36 cellular contexts compared by ENCODE assay signal in genomic region chr12:93984005-93984404, GRCh38.
"Had no signal": no experiment of that assay in that cellular context is flagged by ENCODE, and none has a peak within 500 bp of the region (broad histone marks: within the 10 kb centered on the region; RNA-seq: fewer than 3 reads in every experiment).

No MANE protein-coding gene starts in this region.

- ATAC-seq: activated CD4-positive, CD25-positive, alpha-beta regulatory T cell treated with anti-CD3 and anti-CD28 coated beads, Interleukin-2, amount 50 U/mL, for 24 hours; activated T-cell treated with anti-CD3 and anti-CD28 coated beads, Interleukin-2, amount 50 U/mL, for 72 hours; activated T-helper 17 cell treated with anti-CD3 and anti-CD28 coated beads, Interleukin-2, amount 50 U/mL, for 72 hours; effector memory CD8-positive, alpha-beta T cell; gastrocnemius medialis; heart left ventricle; T-helper 17 cell had no signal

- DNase-seq: activated B cell treated with CpG ODN at 0.5 μM for 24 hours; activated CD4-positive, alpha-beta memory T cell treated with anti-CD3 and anti-CD28 coated beads, Interleukin-2, amount 10 ng/mL, durations not matched to agents 7 days and 5 days; activated CD4-positive, alpha-beta T cell treated with anti-CD3 and anti-CD28 coated beads, Interleukin-2, amount 10 ng/mL, durations not matched to agents 7 days and 5 days; activated CD4-positive, alpha-beta T cell treated with anti-CD3 and anti-CD28 coated beads, Interleukin-2, amount 50 U/mL, for 4 hours; activated CD8-positive, alpha-beta memory T cell treated with anti-CD3 and anti-CD28 coated beads, Interleukin-2, amount 50 U/mL, for 48 hours; activated effector memory CD4-positive, alpha-beta T cell treated with Interleukin-2 at 50 U/mL for 16 hours; activated gamma-delta T cell treated with Interleukin-2 at 50 U/mL for 16 hours; activated naive CD4-positive, alpha-beta T cell treated with anti-CD3 and anti-CD28 coated beads, Interleukin-2, amount 50 U/mL, for 16 hours; activated naive CD4-positive, alpha-beta T cell treated with Interleukin-2 at 50 U/mL for 16 hours; activated T-cell treated with anti-CD3 and anti-CD28 coated beads for 4 hours; activated T-cell treated with anti-CD3 and anti-CD28 coated beads, Interleukin-2, amount 50 U/mL, for 24 hours; activated T-cell treated with anti-CD3 and anti-CD28 coated beads, Interleukin-2, amount 50 U/mL, for 72 hours; amniotic stem cell; anterior cingulate cortex; brain microvascular endothelial cell; cortex of kidney; dermis blood vessel endothelial cell; effector CD4-positive, alpha-beta T cell; effector memory CD8-positive, alpha-beta T cell; erythroblast; foreskin keratinocyte; gastrocnemius medialis; glutamatergic neuron; heart left ventricle; T-helper 17 cell; T1000; WERI-Rb-1 had no signal

- H3K4me1 Mint-ChIP-seq: activated B cell treated with CpG ODN at 0.5 μM for 24 hours; central memory CD8-positive, alpha-beta T cell had no signal

- H3K4me3 ChIP-seq: esophagus muscularis mucosa, gastrocnemius medialis, heart left ventricle had no signal

- H3K27me3 Mint-ChIP-seq: activated naive CD8-positive, alpha-beta T cell; activated T-helper 17 cell treated with anti-CD3 and anti-CD28 coated beads, Interleukin-2, amount 50 U/mL, for 72 hours had no signal

- H3K27ac Mint-ChIP-seq: activated B cell treated with CpG ODN at 0.5 μM for 24 hours; activated CD4-positive, alpha-beta memory T cell treated with anti-CD3 and anti-CD28 coated beads, Interleukin-2, amount 10 ng/mL, durations not matched to agents 7 days and 5 days; activated naive CD8-positive, alpha-beta T cell; activated T-cell treated with anti-CD3 and anti-CD28 coated beads, Interleukin-2, amount 50 U/mL, for 24 hours; activated T-cell treated with anti-CD3 and anti-CD28 coated beads, Interleukin-2, amount 50 U/mL, for 72 hours; activated T-helper 17 cell treated with anti-CD3 and anti-CD28 coated beads, Interleukin-2, amount 50 U/mL, for 72 hours; effector memory CD8-positive, alpha-beta T cell; T-helper 17 cell; T-helper 2 cell treated with Interferon-gamma antibody and Interleukin-4, amounts not matched to agents 5 μg/mL and 100 μg/mL, for 36 hours had no signal

- H3K4me3 Mint-ChIP-seq: activated B cell treated with CpG ODN at 0.5 μM for 24 hours; activated CD4-positive, alpha-beta memory T cell treated with anti-CD3 and anti-CD28 coated beads, Interleukin-2, amount 10 ng/mL, durations not matched to agents 7 days and 5 days; activated CD4-positive, alpha-beta T cell treated with anti-CD3 and anti-CD28 coated beads, Interleukin-2, amount 10 ng/mL, durations not matched to agents 7 days and 5 days; activated naive CD8-positive, alpha-beta T cell; activated T-cell treated with anti-CD3 and anti-CD28 coated beads, Interleukin-2, amount 50 U/mL, for 24 hours; activated T-helper 17 cell treated with anti-CD3 and anti-CD28 coated beads, Interleukin-2, amount 50 U/mL, for 72 hours; central memory CD8-positive, alpha-beta T cell; effector memory CD8-positive, alpha-beta T cell; T-helper 17 cell; T-helper 2 cell treated with Interferon-gamma antibody and Interleukin-4, amounts not matched to agents 5 μg/mL and 100 μg/mL, for 36 hours had no signal

- H3K36me3 ChIP-seq: brain microvascular endothelial cell, esophagus muscularis mucosa, gastrocnemius medialis, heart left ventricle, WERI-Rb-1 had no signal

- H3K27me3 ChIP-seq: brain microvascular endothelial cell, esophagus muscularis mucosa, foreskin keratinocyte, gastrocnemius medialis, heart left ventricle had no signal

- FAIRE-seq: astrocyte, bronchial epithelial cell, colon had no signal

- H3K27ac ChIP-seq: brain microvascular endothelial cell, esophagus muscularis mucosa, foreskin keratinocyte, gastrocnemius medialis, heart left ventricle, WERI-Rb-1 had no signal

- H3K9me3 Mint-ChIP-seq: activated B cell treated with CpG ODN at 0.5 μM for 24 hours; activated CD4-positive, alpha-beta memory T cell treated with anti-CD3 and anti-CD28 coated beads, Interleukin-2, amount 10 ng/mL, durations not matched to agents 7 days and 5 days; activated CD4-positive, alpha-beta T cell treated with anti-CD3 and anti-CD28 coated beads, Interleukin-2, amount 10 ng/mL, durations not matched to agents 7 days and 5 days; activated T-cell treated with anti-CD3 and anti-CD28 coated beads, Interleukin-2, amount 50 U/mL, for 24 hours; activated T-cell treated with anti-CD3 and anti-CD28 coated beads, Interleukin-2, amount 50 U/mL, for 72 hours; activated T-helper 17 cell treated with anti-CD3 and anti-CD28 coated beads, Interleukin-2, amount 50 U/mL, for 72 hours; central memory CD8-positive, alpha-beta T cell; effector memory CD8-positive, alpha-beta T cell; T-helper 2 cell treated with Interferon-gamma antibody and Interleukin-4, amounts not matched to agents 5 μg/mL and 100 μg/mL, for 36 hours had no signal

- H3K9me3 ChIP-seq: esophagus muscularis mucosa, gastrocnemius medialis, heart left ventricle had no signal
